ENCODE assay signal across 8 cellular contexts in the genomic region with DNA sequence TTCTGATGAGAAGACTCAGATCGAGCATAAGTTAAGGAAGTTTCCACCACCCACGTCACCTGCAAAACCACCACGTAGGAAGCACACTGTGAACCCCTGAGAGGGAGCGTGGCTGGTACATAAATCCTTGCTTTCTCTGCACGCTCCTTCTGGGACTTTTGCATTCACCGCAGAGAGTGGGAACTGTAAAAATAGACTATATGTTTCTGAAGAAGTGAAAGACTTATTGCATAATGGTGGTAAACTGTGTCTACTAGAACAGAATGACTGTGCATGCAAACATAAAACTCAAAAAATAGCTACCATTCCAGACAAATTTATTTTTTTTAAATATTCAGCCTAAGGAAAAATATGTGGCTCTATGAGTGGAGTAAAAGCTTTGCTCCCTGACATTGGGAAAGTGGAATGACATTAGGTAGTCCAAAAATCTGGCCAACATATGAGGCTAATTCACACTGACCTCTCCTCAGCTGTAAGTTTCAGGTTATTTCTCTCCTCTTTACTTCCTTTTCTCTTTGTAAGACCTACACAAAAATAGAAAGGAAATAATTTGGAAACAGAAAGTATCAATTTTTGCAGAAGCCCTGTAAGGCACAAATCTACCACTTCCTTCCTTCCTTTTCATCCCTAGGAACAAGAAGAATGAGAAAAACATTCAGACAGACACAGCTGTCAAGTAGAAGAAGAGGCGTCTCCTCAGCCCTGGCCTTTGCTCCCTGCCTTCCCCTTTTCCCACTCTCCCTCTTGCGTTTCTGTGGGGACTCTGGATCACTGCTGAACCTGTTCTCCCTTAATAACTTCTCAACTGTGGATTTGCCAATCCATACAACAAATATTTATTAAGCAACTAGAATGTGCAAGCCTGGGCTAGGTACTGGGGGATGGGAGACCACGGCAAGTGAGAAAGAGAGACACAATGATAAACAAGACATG.
DNase-seq lines count a peak whose midpoint lies in the region; ATAC-seq and TF ChIP-seq lines count a peak whose summit lies in the region.

No MANE protein-coding gene starts in this region.

- peak overlapping the region; percentile 35 to 90 (median 80) for H3K4me3 Mint-ChIP-seq in naive B cell

- H4K20me1 ChIP-seq in hepatocyte (ENCODE audit: insufficient read depth, poor library complexity, severe bottlenecking): no peaks in the 10 kb centered on the region

- DNase-seq in activated naive CD4-positive, alpha-beta T cell treated with Interleukin-2 at 50 U/mL for 16 hours: peak; percentile 75
- DNase-seq in activated naive CD4-positive, alpha-beta T cell (lab: John Stamatoyannopoulos, UW): no peak
- peak; percentile 48 for DNase-seq in activated CD8-positive, alpha-beta memory T cell treated with anti-CD3 and anti-CD28 coated beads, Interleukin-2, amount 50 U/mL, for 24 hours (ENCODE audit: extremely low read depth)
- DNase-seq in naive B cell: peak; percentile 30
- DNase-seq in foreskin keratinocyte: no peak
- DNase-seq in NCI-H1694 (lab: John Stamatoyannopoulos, UW): no peak
- DNase-seq in hepatocyte (ENCODE audit: low spot score): no peak

- H3K36me3 Mint-ChIP-seq in naive B cell: no peaks in the 10 kb centered on the region

- TF ChIP-seq CTCF in foreskin keratinocyte (conservative IDR thresholded peaks at IDR 0.05): no peak
- TF ChIP-seq CTCF in hepatocyte (IDR thresholded peaks at IDR 0.05; ENCODE audit: poor library complexity): no peak

- no peaks in the 10 kb centered on the region for H3K36me3 ChIP-seq in hepatocyte (replicated peaks; ENCODE audit: insufficient read depth, low read depth)

- H3K9me3 Mint-ChIP-seq in naive B cell: peaks cover 2 to 15% (median 8%) of the 10 kb centered on the region in 7 donors

- no peak overlapping the region for H2AFZ ChIP-seq in hepatocyte

- no peaks in the 10 kb centered on the region for H3K9me3 ChIP-seq in hepatocyte (ENCODE audit: low read depth)

- H3K27ac ChIP-seq in foreskin keratinocyte (no peak overlapping the region), hepatocyte (no peak overlapping the region)

- H3K4me1 ChIP-seq in foreskin keratinocyte: no peaks in the 10 kb centered on the region
- peaks cover 7% of the 10 kb centered on the region for H3K4me1 ChIP-seq in hepatocyte (ENCODE audit: insufficient read depth)

- 84% methylated on average over 9 of the region's 9 CpGs for WGBS in hepatocyte (ENCODE audit: low lambda C conversion rate, missing lambda C conversion rate)

- H3K4me3 ChIP-seq in hepatocyte: no peak overlapping the region

- H3K27me3 ChIP-seq in foreskin keratinocyte (no peaks in the 10 kb centered on the region), hepatocyte (no peaks in the 10 kb centered on the region)

- H3K27ac Mint-ChIP-seq in naive B cell: peak overlapping the region; percentile 56 to 90 (median 84)

- ATAC-seq in HG03432 (IDR thresholded peaks at IDR 0.05; ENCODE audit: unreplicated experiment): peak; percentile 93
- peak; percentile 75 to 79 for ATAC-seq in naive B cell (ENCODE audit: low read depth in 2 of 2)
- ATAC-seq in foreskin keratinocyte: no peak

- no peaks in the 10 kb centered on the region for H3K9me2 ChIP-seq in hepatocyte (replicated peaks; ENCODE audit: insufficient read depth)

- peaks cover 18 to 32% (median 28%) of the 10 kb centered on the region in 3 donors for H3K4me1 Mint-ChIP-seq in naive B cell

- H3K4me2 ChIP-seq in hepatocyte: no peak overlapping the region

- H3K27me3 Mint-ChIP-seq in naive B cell: no peaks in the 10 kb centered on the region

- no peaks in the 10 kb centered on the region for H3K79me2 ChIP-seq in hepatocyte

Comparison
In these comparisons a context has a peak if more than half of its experiments do, and no peak if none do; other contexts are left out.
1. DNase-seq: peak in activated naive CD4-positive, alpha-beta T cell treated with Interleukin-2 at 50 U/mL for 16 hours (single experiment), activated CD8-positive, alpha-beta memory T cell treated with anti-CD3 and anti-CD28 coated beads, Interleukin-2, amount 50 U/mL, for 24 hours (single experiment) and naive B cell (single experiment); none in activated naive CD4-positive, alpha-beta T cell (0 of 4), foreskin keratinocyte (0 of 2), NCI-H1694 (single experiment) and hepatocyte (single experiment).